In genomic region chr17:3748576-3748975, GRCh38 we compare ENCODE assay signal across 15 cellular contexts. TPM values are rescaled to one million over a fixed set of nuclear protein-coding genes. Genes with fewer than 3 reads are reported as not detected.
DNase-seq lines count a peak whose midpoint lies in the region; ATAC-seq and TF ChIP-seq lines count a peak whose summit lies in the region.
"Had no signal": no experiment of that assay in that cellular context is flagged by ENCODE, and none has a peak within 500 bp of the region (broad histone marks: within the 10 kb centered on the region; RNA-seq: fewer than 3 reads in every experiment).

No MANE protein-coding gene starts in this region.

- no peak overlapping the region for H3K4me3 Mint-ChIP-seq in activated CD8-positive, alpha-beta T cell treated with anti-CD3 and anti-CD28 coated beads, Interleukin-2, amount 10 ng/mL, durations not matched to agents 7 days and 5 days
- H3K4me3 Mint-ChIP-seq in activated CD8-positive, alpha-beta T cell treated with anti-CD3 and anti-CD28 coated beads for 36 hours: no peak overlapping the region
- no peak overlapping the region for H3K4me3 Mint-ChIP-seq in GM23338
- no peak overlapping the region for H3K4me3 Mint-ChIP-seq in endodermal cell

- H3K4me3 ChIP-seq in GM23338 (no peak overlapping the region), endodermal cell (ENCODE audit: low read length) (no peak overlapping the region), osteoblast (ENCODE audit: insufficient read depth, low read length) (no peak overlapping the region), mammary epithelial cell (replicated peaks in 1 of 3; ENCODE audit: insufficient read depth in 1 of 3, low read depth in 2 of 3, low read length in 3 of 3) (no peak overlapping the region)
- H3K4me3 ChIP-seq: Peyer's patch had no signal

- H3K27ac ChIP-seq in GM23338 (ENCODE audit: low read depth) (0 out of 2 replicates have a peak overlapping the region, but pooled peaks have one; percentile 32), endodermal cell (ENCODE audit: low read depth, low read length) (no peak overlapping the region), osteoblast (ENCODE audit: low read depth, low read length) (no peak overlapping the region), mammary epithelial cell (ENCODE audit: insufficient read depth, low read depth, low read length) (no peak overlapping the region)
- H3K27ac ChIP-seq: Peyer's patch had no signal

- H3F3A ChIP-seq in GM23338 (replicated peaks; ENCODE audit: low read depth): no peaks in the 10 kb centered on the region

- no peak overlapping the region for H3K4me2 ChIP-seq in GM23338
- H3K4me2 ChIP-seq in osteoblast (ENCODE audit: insufficient read depth, low read length): no peak overlapping the region
- no peak overlapping the region for H3K4me2 ChIP-seq in mammary epithelial cell (ENCODE audit: insufficient read depth, low read depth, low read length)

- H3K9ac ChIP-seq in endodermal cell (ENCODE audit: extremely low read depth, low read length, poor library complexity, severe bottlenecking): no peak overlapping the region
- no peak overlapping the region for H3K9ac ChIP-seq in mammary epithelial cell (ENCODE audit: insufficient read depth, low read length)

- ATAC-seq in activated CD8-positive, alpha-beta T cell treated with anti-CD3 and anti-CD28 coated beads, Interleukin-2, amount 10 ng/mL, durations not matched to agents 7 days and 5 days: no peak
- ATAC-seq in activated CD8-positive, alpha-beta T cell treated with anti-CD3 and anti-CD28 coated beads for 36 hours: no peak
- no peak for ATAC-seq in GM23338

- TF ChIP-seq CTCF in activated CD8-positive, alpha-beta T cell treated with anti-CD3 and anti-CD28 coated beads for 36 hours (IDR thresholded peaks at IDR 0.05): no peak
- TF ChIP-seq CTCF in GM23338 (conservative IDR thresholded peaks at IDR 0.05; ENCODE audit: low read depth in 2 of 2): no peak
- TF ChIP-seq CTCF in endodermal cell (conservative IDR thresholded peaks at IDR 0.05): no peak
- TF ChIP-seq CTCF in osteoblast (IDR thresholded peaks at IDR 0.05; ENCODE audit: extremely low read depth, low read depth, low read length): no peak
- TF ChIP-seq CTCF in mammary epithelial cell (conservative IDR thresholded peaks at IDR 0.05 in 1 of 2, IDR thresholded peaks at IDR 0.05 in 1 of 2; ENCODE audit: extremely low read depth in 1 of 2, insufficient read depth in 1 of 2, low read depth in 1 of 2, low read length in 2 of 2): no peak

- H2AFZ ChIP-seq in GM23338: no peak overlapping the region
- no peak overlapping the region for H2AFZ ChIP-seq in osteoblast (ENCODE audit: low read length)
- H2AFZ ChIP-seq in mammary epithelial cell (ENCODE audit: low read depth, low read length): no peak overlapping the region

- CTCF ChIA-PET in activated CD8-positive, alpha-beta T cell treated with anti-CD3 and anti-CD28 coated beads, Interleukin-2, amount 10 ng/mL, durations not matched to agents 7 days and 5 days (lab: Charles Lee): interaction anchor here (1.0 kb wide), 1 partner anchor 79 kb away, joined by 3 read pairs; no protein-coding TSS in a partner anchor
- CTCF ChIA-PET in activated CD8-positive, alpha-beta T cell treated with anti-CD3 and anti-CD28 coated beads for 36 hours (lab: Charles Lee): interaction anchor here (1.5 to 2.3 kb wide), 2 partner anchors 11 to 95 kb away, joined by 7 to 11 read pairs; no protein-coding TSS in a partner anchor
- CTCF ChIA-PET in mammary epithelial cell (lab: Charles Lee; ENCODE audit: low non-redundant PET): no interaction called here

- in situ Hi-C loops in mammary epithelial cell (cut with MboI; ENCODE audit: low sequenced_read_pairs in 2 of 2) (no loop called here), KBM-7 (cut with MboI; ENCODE audit: low pct_unique_long_range_greater_than_20kb, low sequenced_read_pairs) (no loop called here)

- H3K9me3 ChIP-seq in endodermal cell (ENCODE audit: control insufficient read depth, low read length) (no peaks in the 10 kb centered on the region), osteoblast (ENCODE audit: low read depth, low read length) (no peaks in the 10 kb centered on the region), mammary epithelial cell (replicated peaks; ENCODE audit: insufficient read depth, low read length) (no peaks in the 10 kb centered on the region)
- H3K9me3 ChIP-seq: Peyer's patch had no signal

- DNase-seq in activated CD8-positive, alpha-beta T cell treated with anti-CD3 and anti-CD28 coated beads, Interleukin-2, amount 10 ng/mL, durations not matched to agents 7 days and 5 days: no peak
- DNase-seq in activated CD8-positive, alpha-beta T cell treated with anti-CD3 and anti-CD28 coated beads for 36 hours: no peak
- DNase-seq in GM23338 (ENCODE audit: low spot score): no peak
- DNase-seq in endodermal cell: no peak
- DNase-seq in osteoblast (ENCODE audit: insufficient read length, low spot score, missing footprints): peak; percentile 36
- no peak for DNase-seq in mammary epithelial cell
- no peak for DNase-seq in hypothalamus (lab: John Stamatoyannopoulos, UW)
- no peak for DNase-seq in KBM-7
- DNase-seq: GF-D8, NCI-H1417, NCI-H1930, NCI-H510A treated with DMSO at 0.1 percent for 48 hours, Peyer's patch, Right ventricle myocardium superior had no signal

- no peaks in the 10 kb centered on the region for H3K9me2 ChIP-seq in GM23338 (ENCODE audit: insufficient read depth)

- H4K20me1 ChIP-seq in GM23338 (replicated peaks; ENCODE audit: insufficient read depth) (no peaks in the 10 kb centered on the region), osteoblast (ENCODE audit: insufficient read depth, low read length) (no peaks in the 10 kb centered on the region), mammary epithelial cell (ENCODE audit: insufficient read depth, low read length) (no peaks in the 10 kb centered on the region)

- H3K36me3 ChIP-seq in GM23338 (ENCODE audit: insufficient read depth) (no peaks in the 10 kb centered on the region), endodermal cell (ENCODE audit: control insufficient read depth, insufficient read depth, low read length) (no peaks in the 10 kb centered on the region), osteoblast (ENCODE audit: insufficient read depth, low read length) (no peaks in the 10 kb centered on the region), mammary epithelial cell (ENCODE audit: insufficient read depth, low read length) (no peaks in the 10 kb centered on the region)
- H3K36me3 ChIP-seq: Peyer's patch had no signal

- H3K36me3 Mint-ChIP-seq in activated CD8-positive, alpha-beta T cell treated with anti-CD3 and anti-CD28 coated beads, Interleukin-2, amount 10 ng/mL, durations not matched to agents 7 days and 5 days (ENCODE audit: low read depth): no peaks in the 10 kb centered on the region
- no peaks in the 10 kb centered on the region for H3K36me3 Mint-ChIP-seq in activated CD8-positive, alpha-beta T cell treated with anti-CD3 and anti-CD28 coated beads for 36 hours (ENCODE audit: low read depth)
- H3K36me3 Mint-ChIP-seq in GM23338 (ENCODE audit: low read depth): no peaks in the 10 kb centered on the region
- H3K36me3 Mint-ChIP-seq in endodermal cell (ENCODE audit: low read depth): no peaks in the 10 kb centered on the region

- H3K27me3 ChIP-seq in GM23338 (ENCODE audit: insufficient read depth) (no peaks in the 10 kb centered on the region), endodermal cell (ENCODE audit: control insufficient read depth, insufficient read depth, low read length, poor library complexity, severe bottlenecking) (no peaks in the 10 kb centered on the region), osteoblast (ENCODE audit: insufficient read depth, low read length) (no peaks in the 10 kb centered on the region), mammary epithelial cell (ENCODE audit: insufficient read depth, low read length) (no peaks in the 10 kb centered on the region)
- H3K27me3 ChIP-seq: Peyer's patch had no signal

- dilution Hi-C loops in mammary epithelial cell (cut with HindIII; ENCODE audit: low sequenced_read_pairs): no loop called here

- no peaks in the 10 kb centered on the region for H3K9me3 Mint-ChIP-seq in activated CD8-positive, alpha-beta T cell treated with anti-CD3 and anti-CD28 coated beads, Interleukin-2, amount 10 ng/mL, durations not matched to agents 7 days and 5 days (ENCODE audit: insufficient read depth)
- H3K9me3 Mint-ChIP-seq in activated CD8-positive, alpha-beta T cell treated with anti-CD3 and anti-CD28 coated beads for 36 hours: no peaks in the 10 kb centered on the region
- no peaks in the 10 kb centered on the region for H3K9me3 Mint-ChIP-seq in GM23338
- H3K9me3 Mint-ChIP-seq in endodermal cell: no peaks in the 10 kb centered on the region

- POLR2A ChIA-PET in activated CD8-positive, alpha-beta T cell treated with anti-CD3 and anti-CD28 coated beads, Interleukin-2, amount 10 ng/mL, durations not matched to agents 7 days and 5 days (lab: Charles Lee): no interaction called here
- POLR2A ChIA-PET in activated CD8-positive, alpha-beta T cell treated with anti-CD3 and anti-CD28 coated beads for 36 hours (lab: Charles Lee): interaction anchor here (3.8 kb wide), 1 partner anchor 9 kb away, joined by 17 read pairs; no protein-coding TSS in a partner anchor

- H3K27ac Mint-ChIP-seq in activated CD8-positive, alpha-beta T cell treated with anti-CD3 and anti-CD28 coated beads, Interleukin-2, amount 10 ng/mL, durations not matched to agents 7 days and 5 days: peak overlapping the region; percentile 44
- no peak overlapping the region for H3K27ac Mint-ChIP-seq in activated CD8-positive, alpha-beta T cell treated with anti-CD3 and anti-CD28 coated beads for 36 hours
- no peak overlapping the region for H3K27ac Mint-ChIP-seq in GM23338
- H3K27ac Mint-ChIP-seq in endodermal cell: peak overlapping the region; percentile 1

- WGBS in endodermal cell (ENCODE audit: insufficient coverage in 1 of 2, insufficient read length in 1 of 2), 2 experiments: 86 to 90% methylated on average over 6 to 7 of the region's 7 CpGs
- 97% methylated on average over 6 of the region's 7 CpGs for WGBS in mammary epithelial cell (ENCODE audit: low coverage, missing lambda C conversion rate)

- H3K27me3 Mint-ChIP-seq in activated CD8-positive, alpha-beta T cell treated with anti-CD3 and anti-CD28 coated beads, Interleukin-2, amount 10 ng/mL, durations not matched to agents 7 days and 5 days (ENCODE audit: low read depth): peaks cover 5% of the 10 kb centered on the region
- H3K27me3 Mint-ChIP-seq in activated CD8-positive, alpha-beta T cell treated with anti-CD3 and anti-CD28 coated beads for 36 hours: no peaks in the 10 kb centered on the region
- H3K27me3 Mint-ChIP-seq in GM23338 (ENCODE audit: insufficient read depth, low read depth, poor library complexity): peaks cover 13% of the 10 kb centered on the region
- H3K27me3 Mint-ChIP-seq in endodermal cell (ENCODE audit: insufficient read depth): no peaks in the 10 kb centered on the region

- intact Hi-C loops in activated CD8-positive, alpha-beta T cell treated with anti-CD3 and anti-CD28 coated beads for 36 hours (cut with micrococcal nuclease): no loop called here
- intact Hi-C loops in mammary epithelial cell (cut with micrococcal nuclease): no loop called here

- peaks cover 44% of the 10 kb centered on the region for H3K4me1 Mint-ChIP-seq in activated CD8-positive, alpha-beta T cell treated with anti-CD3 and anti-CD28 coated beads, Interleukin-2, amount 10 ng/mL, durations not matched to agents 7 days and 5 days (ENCODE audit: low read depth)
- peaks cover 32% of the 10 kb centered on the region for H3K4me1 Mint-ChIP-seq in activated CD8-positive, alpha-beta T cell treated with anti-CD3 and anti-CD28 coated beads for 36 hours (ENCODE audit: low read depth)
- H3K4me1 Mint-ChIP-seq in GM23338 (peaks cover 5% of the 10 kb centered on the region; the same call in 2 of the 3 replicates), endodermal cell (no peaks in the 10 kb centered on the region)

- H3K79me2 ChIP-seq in GM23338 (replicated peaks; ENCODE audit: insufficient read depth): no peaks in the 10 kb centered on the region
- H3K79me2 ChIP-seq in osteoblast (ENCODE audit: insufficient read depth, low read length): no peaks in the 10 kb centered on the region
- H3K79me2 ChIP-seq in mammary epithelial cell (ENCODE audit: insufficient read depth, low read length): no peaks in the 10 kb centered on the region

- no peaks in the 10 kb centered on the region for H3K4me1 ChIP-seq in GM23338 (ENCODE audit: insufficient read depth)
- no peaks in the 10 kb centered on the region for H3K4me1 ChIP-seq in endodermal cell (ENCODE audit: control insufficient read depth, insufficient read depth, low read length)
- no peaks in the 10 kb centered on the region for H3K4me1 ChIP-seq in osteoblast (ENCODE audit: insufficient read depth, low read length)
- no peaks in the 10 kb centered on the region for H3K4me1 ChIP-seq in mammary epithelial cell (ENCODE audit: insufficient read depth, low read length)
- H3K4me1 ChIP-seq: Peyer's patch had no signal

- BruUV-seq in mammary epithelial cell (replicated peaks; lab: Mats Ljungman, UMichigan): no TSS peak

RNA-seq across cellular contexts. Expression of gene HASPIN, which starts 24.9 kb away (rescaled TPM):
- total RNA-seq in activated CD8-positive, alpha-beta T cell treated with anti-CD3 and anti-CD28 coated beads, Interleukin-2, amount 10 ng/mL, durations not matched to agents 7 days and 5 days: 10 to 100 TPM; 27.0 to 28.1 TPM
- 10 to 100 TPM; 20.7 to 21.3 TPM for total RNA-seq in activated CD8-positive, alpha-beta T cell treated with anti-CD3 and anti-CD28 coated beads for 36 hours
- 34.0 and 35.1 TPM in 2 replicates for total RNA-seq in GM23338 (2014; rRNA removed; shearing (Covaris generic))
- 5.8 and 6.1 TPM in 2 replicates for polyA plus RNA-seq in GM23338 (2016; fragmentation: Nextera tagmentation; extraction: Ambion mirVana)
- total RNA-seq in endodermal cell: 10 to 100 TPM; 14.7 to 24.6 TPM
- 11.6 TPM for polyA plus RNA-seq in endodermal cell (2013, experiment 1 of 2)
- 11.9 TPM for polyA plus RNA-seq in endodermal cell (2013, experiment 2 of 2)
- 1.4 and 1.5 TPM in 2 replicates for total RNA-seq in osteoblast
- 1 to 10 TPM; 2.0 to 8.9 TPM for total RNA-seq in mammary epithelial cell
- polyA plus RNA-seq in mammary epithelial cell: 7.6 TPM
- 15.6 TPM for polyA minus RNA-seq in mammary epithelial cell

RNA-seq across cellular contexts. Expression of gene ITGAE, which starts 52.4 kb away (rescaled TPM):
- total RNA-seq in activated CD8-positive, alpha-beta T cell treated with anti-CD3 and anti-CD28 coated beads, Interleukin-2, amount 10 ng/mL, durations not matched to agents 7 days and 5 days: 10 to 100 TPM; 22.9 to 23.2 TPM
- 10 to 100 TPM; 31.8 to 32.4 TPM for total RNA-seq in activated CD8-positive, alpha-beta T cell treated with anti-CD3 and anti-CD28 coated beads for 36 hours
- 7.9 and 11.7 TPM in 2 replicates for total RNA-seq in GM23338 (2014; rRNA removed; shearing (Covaris generic))
- polyA plus RNA-seq in GM23338 (2016; fragmentation: Nextera tagmentation; extraction: Ambion mirVana): 40.3 and 44.9 TPM in 2 replicates
- total RNA-seq in endodermal cell: 10 to 100 TPM; 21.8 to 34.3 TPM
- polyA plus RNA-seq in endodermal cell (2013, experiment 1 of 2): 47.8 TPM
- polyA plus RNA-seq in endodermal cell (2013, experiment 2 of 2): 49.2 TPM
- 10.5 and 12.4 TPM in 2 replicates for total RNA-seq in osteoblast
- 10 to 100 TPM in 1 of 2 donors, 1 to 10 TPM in 1; 5.7 to 21.3 TPM for total RNA-seq in mammary epithelial cell
- 51.9 TPM for polyA plus RNA-seq in mammary epithelial cell
- 11.6 TPM for polyA minus RNA-seq in mammary epithelial cell

RNA-seq across cellular contexts. Expression of gene P2RX5, which starts 52.6 kb away (rescaled TPM):
- total RNA-seq in activated CD8-positive, alpha-beta T cell treated with anti-CD3 and anti-CD28 coated beads, Interleukin-2, amount 10 ng/mL, durations not matched to agents 7 days and 5 days: 1 to 10 TPM; 7.8 to 8.1 TPM
- 10 to 100 TPM; 35.7 to 39.5 TPM for total RNA-seq in activated CD8-positive, alpha-beta T cell treated with anti-CD3 and anti-CD28 coated beads for 36 hours
- total RNA-seq in GM23338 (2014; rRNA removed; shearing (Covaris generic)): 11.6 and 13.6 TPM in 2 replicates
- 7.4 and 7.5 TPM in 2 replicates for polyA plus RNA-seq in GM23338 (2016; fragmentation: Nextera tagmentation; extraction: Ambion mirVana)
- total RNA-seq in endodermal cell: under 1 TPM; 0.46 to 0.57 TPM
- 0.36 TPM for polyA plus RNA-seq in endodermal cell (2013, experiment 1 of 2)
- 0.46 TPM for polyA plus RNA-seq in endodermal cell (2013, experiment 2 of 2)
- total RNA-seq in osteoblast: 0.36 TPM in 1 of 2 replicates, not detected in the other
- 1 to 10 TPM; 3.0 to 4.5 TPM for total RNA-seq in mammary epithelial cell
- polyA plus RNA-seq in mammary epithelial cell: 4.7 TPM
- 1.7 TPM for polyA minus RNA-seq in mammary epithelial cell
- total RNA-seq: H4 had no signal

Comparison
In these comparisons a context has a peak if more than half of its experiments do, and no peak if none do; other contexts are left out.
1. H3K27ac Mint-ChIP-seq: peak in activated CD8-positive, alpha-beta T cell treated with anti-CD3 and anti-CD28 coated beads, Interleukin-2, amount 10 ng/mL, durations not matched to agents 7 days and 5 days (single experiment) and endodermal cell (single experiment); none in activated CD8-positive, alpha-beta T cell treated with anti-CD3 and anti-CD28 coated beads for 36 hours (single experiment) and GM23338 (single experiment).